Comparison of ENCODE assay signal across 1 cellular context in genomic region chr5:115625579-115626443, GRCh38.
TF ChIP-seq lines count a peak whose summit lies in the region.

TMED7 (minus strand) TSS chr5:115626036; CDS start chr5:115625792, 244 bp downstream.

TF ChIP-seq in HCT116, 20 proteins besides CTCF, POLR2A, EP300 and RAD21 (continued from another document):
- no peak for TF ChIP-seq REST (IDR thresholded peaks at IDR 0.05; ENCODE audit: low read depth)
TF ChIP-seq in HCT116: peak in this region for 11.
